Comparison of ENCODE assay signal across 1 cellular context in genomic region chr11:79160786-79161403, GRCh38.
TF ChIP-seq lines count a peak whose summit lies in the region.

No MANE protein-coding gene starts in this region.

TF ChIP-seq in HepG2, 621 proteins besides CTCF, POLR2A, EP300 and RAD21 (continued from another document):
- TF ChIP-seq ZNF557 (CRISPR knock-in tag; IDR thresholded peaks at IDR 0.05) (no peak), ADNP (CRISPR knock-in tag; IDR thresholded peaks at IDR 0.05) (no peak), ZUFSP (CRISPR knock-in tag; IDR thresholded peaks at IDR 0.05; ENCODE audit: borderline replicate concordance) (no peak), ATF7 (IDR thresholded peaks at IDR 0.05) (no peak), ATF7 (CRISPR knock-in tag; IDR thresholded peaks at IDR 0.05) (no peak), ZNF674 (CRISPR knock-in tag; IDR thresholded peaks at IDR 0.05; ENCODE audit: low read depth) (no peak), TSC22D2 (CRISPR knock-in tag; IDR thresholded peaks at IDR 0.05; ENCODE audit: borderline replicate concordance) (no peak), ZSCAN29 (CRISPR knock-in tag; conservative IDR thresholded peaks at IDR 0.05) (no peak), ZNF720 (CRISPR knock-in tag; IDR thresholded peaks at IDR 0.05) (no peak), ZNF546 (CRISPR knock-in tag; conservative IDR thresholded peaks at IDR 0.05) (no peak), ZNF329 (CRISPR knock-in tag; IDR thresholded peaks at IDR 0.05; ENCODE audit: low read depth) (no peak), ZMYM4 (CRISPR knock-in tag; IDR thresholded peaks at IDR 0.05) (no peak)
- TF ChIP-seq, protein P1, sequence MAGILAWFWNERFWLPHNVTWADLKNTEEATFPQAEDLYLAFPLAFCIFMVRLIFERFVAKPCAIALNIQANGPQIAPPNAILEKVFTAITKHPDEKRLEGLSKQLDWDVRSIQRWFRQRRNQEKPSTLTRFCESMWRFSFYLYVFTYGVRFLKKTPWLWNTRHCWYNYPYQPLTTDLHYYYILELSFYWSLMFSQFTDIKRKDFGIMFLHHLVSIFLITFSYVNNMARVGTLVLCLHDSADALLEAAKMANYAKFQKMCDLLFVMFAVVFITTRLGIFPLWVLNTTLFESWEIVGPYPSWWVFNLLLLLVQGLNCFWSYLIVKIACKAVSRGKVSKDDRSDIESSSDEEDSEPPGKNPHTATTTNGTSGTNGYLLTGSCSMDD (CRISPR knock-in tag; IDR thresholded peaks at IDR 0.05): no peak
